In genomic region chr17:78322327-78322857, GRCh38 we compare ENCODE assay signal across 14 cellular contexts. TPM values are rescaled to one million over a fixed set of nuclear protein-coding genes. Genes with fewer than 3 reads are reported as not detected.
DNase-seq lines count a peak whose midpoint lies in the region; ATAC-seq and TF ChIP-seq lines count a peak whose summit lies in the region.
"Had no signal": no experiment of that assay in that cellular context is flagged by ENCODE, and none has a peak within 500 bp of the region (broad histone marks: within the 10 kb centered on the region; RNA-seq: fewer than 3 reads in every experiment).

No MANE protein-coding gene starts in this region.

- H3K4me3 ChIP-seq in right cardiac atrium (ENCODE audit: low read length), result no peak overlapping the region
- no peak overlapping the region for H3K4me3 ChIP-seq in psoas muscle
- no peak overlapping the region for H3K4me3 ChIP-seq in OCI-LY7 (ENCODE audit: low read depth, low read length, poor library complexity, severe bottlenecking)
- no peak overlapping the region for H3K4me3 ChIP-seq in dorsolateral prefrontal cortex

- 81% methylated on average over 9 of the region's 9 CpGs for WGBS in right cardiac atrium
- 74 to 83% (median 78%) methylated on average over 9 of the region's 9 CpGs for WGBS in psoas muscle, 3 donors

- no peaks in the 10 kb centered on the region for H4K20me1 ChIP-seq in OCI-LY7 (ENCODE audit: insufficient read depth, low read length)

- no peak overlapping the region for H3K4me2 ChIP-seq in OCI-LY7 (ENCODE audit: low read length)

- H3K27me3 ChIP-seq in right cardiac atrium (ENCODE audit: control insufficient read depth, insufficient read depth), result no peaks in the 10 kb centered on the region
- H3K27me3 ChIP-seq in psoas muscle (ENCODE audit: insufficient read depth in 3 of 3, low read length in 2 of 3), result no peaks in the 10 kb centered on the region
- no peaks in the 10 kb centered on the region for H3K27me3 ChIP-seq in dorsolateral prefrontal cortex

- intact Hi-C loops in right cardiac atrium (cut with DNase I) (no loop called here), psoas muscle (cut with DNase I) (no loop called here), OCI-LY7 (cut with micrococcal nuclease; ENCODE audit: unreplicated experiment) (no loop called here), dorsolateral prefrontal cortex (cut with DNase I) (no loop called here)

- POLR2A ChIA-PET in OCI-LY7 (lab: Charles Lee), result interaction anchor here (1.1 kb wide), 1 partner anchor 23 kb away, joined by 4 read pairs; no protein-coding TSS in a partner anchor

- CTCF ChIA-PET in OCI-LY7 (lab: Charles Lee; ENCODE audit: unreplicated experiment), result interaction anchor here (0.6 kb wide), 1 partner anchor 13 kb away, joined by 3 read pairs; no protein-coding TSS in a partner anchor

- H3K9me2 ChIP-seq in OCI-LY7 (ENCODE audit: insufficient read depth, low read length), result no peaks in the 10 kb centered on the region

- no peak for ATAC-seq in right cardiac atrium
- ATAC-seq in psoas muscle, result no peak

- peaks cover 6% of the 10 kb centered on the region for H3K4me1 ChIP-seq in right cardiac atrium (ENCODE audit: control insufficient read depth, insufficient read depth, low read length)
- peaks cover 11% of the 10 kb centered on the region for H3K4me1 ChIP-seq in psoas muscle
- H3K4me1 ChIP-seq in OCI-LY7 (ENCODE audit: insufficient read depth, low read length, poor library complexity, severe bottlenecking), result no peaks in the 10 kb centered on the region

- no TSS peak for BruUV-seq in OCI-LY7 (replicated peaks; lab: Mats Ljungman, UMichigan)

- peak overlapping the region; percentile 62 for H3K27ac ChIP-seq in right cardiac atrium (ENCODE audit: low read length)
- peak overlapping the region; percentile 54 for H3K27ac ChIP-seq in psoas muscle
- H3K27ac ChIP-seq in OCI-LY7 (ENCODE audit: low read depth, low read length, poor library complexity, severe bottlenecking), result no peak overlapping the region
- H3K27ac ChIP-seq in dorsolateral prefrontal cortex, result no peak overlapping the region

- no peaks in the 10 kb centered on the region for H3K9me3 ChIP-seq in right cardiac atrium (ENCODE audit: control insufficient read depth, low read length)
- H3K9me3 ChIP-seq in psoas muscle, result no peaks in the 10 kb centered on the region
- no peaks in the 10 kb centered on the region for H3K9me3 ChIP-seq in OCI-LY7 (ENCODE audit: low read length)

- no peak overlapping the region for H2AFZ ChIP-seq in OCI-LY7 (ENCODE audit: low read length)

- H3K36me3 ChIP-seq in psoas muscle (ENCODE audit: insufficient read depth in 1 of 2, low read depth in 1 of 2) (no peaks in the 10 kb centered on the region), OCI-LY7 (ENCODE audit: insufficient read depth, low read length) (no peaks in the 10 kb centered on the region)

- TF ChIP-seq CTCF in psoas muscle (IDR thresholded peaks at IDR 0.05) (no peak), OCI-LY7 (conservative IDR thresholded peaks at IDR 0.05; ENCODE audit: low read length) (no peak), dorsolateral prefrontal cortex (IDR thresholded peaks at IDR 0.05 in 54 of 56, conservative IDR thresholded peaks at IDR 0.05 in 2 of 56; ENCODE audit: low read depth in 1 of 56, partially characterized antibody in 56 of 56) (no peak)

- DNase-seq in A172 (ENCODE audit: low spot score) (peak; percentile 50), LHCN-M2 (ENCODE audit: low read depth) (peak; percentile 39), right cardiac atrium (no peak), psoas muscle (no peak), NCI-H1092 (lab: John Stamatoyannopoulos, UW) (no peak), OCI-LY7 (ENCODE audit: low spot score) (no peak), dorsolateral prefrontal cortex (no peak), dedifferentiated amniotic fluid mesenchymal stem cell (ENCODE audit: extremely low spot score) (no peak)
- DNase-seq: activated naive CD4-positive, alpha-beta T cell; DMS53; KG1; NCI-H187 treated with DMSO at 0.1 percent for 48 hours; NCI-H69; SHP77 had no signal

- no peaks in the 10 kb centered on the region for H3K79me2 ChIP-seq in OCI-LY7 (ENCODE audit: insufficient read depth, low read depth, low read length)

RNA-seq across cellular contexts. Expression of gene SOCS3, which starts 37.5 kb away (rescaled TPM):
- 51.0 and 60.2 TPM in 2 replicates for total RNA-seq in A172 (2014; rRNA removed; shearing (Covaris generic))
- total RNA-seq in LHCN-M2 (2014; rRNA removed) (29.3 and 32.8 TPM in 2 replicates), right cardiac atrium (10 to 100 TPM in 3 of 4 donors, 1 to 10 TPM in 1; 6.6 to 51.2 (median 11.6) TPM), psoas muscle (10 to 100 TPM in 3 of 4 donors, 1 to 10 TPM in 1; 8.5 to 43.5 (median 23.6) TPM), OCI-LY7 (2022) (not detected in 2 replicates), dorsolateral prefrontal cortex (100 to 1,000 TPM in 6 of 120 experiments, 10 to 100 TPM in 80, 1 to 10 TPM in 34; 1.7 to 175 (median 17.1) TPM)
- 7.4 TPM for polyA plus RNA-seq in LHCN-M2 (2012)
- polyA plus RNA-seq in right cardiac atrium (52.6 TPM), psoas muscle (10 to 100 TPM in 1 of 3 donors, 1 to 10 TPM in 2; 5.3 to 24.4 (median 7.5) TPM)
- total RNA-seq in OCI-LY7 (2014; rRNA removed; shearing (Covaris generic)), result not detected in 2 replicates

RNA-seq across cellular contexts. Expression of gene PGS1, which starts 56.1 kb away (rescaled TPM):
- total RNA-seq in A172 (2014; rRNA removed; shearing (Covaris generic)), result 25.6 and 40.1 TPM in 2 replicates
- 31.9 and 35.0 TPM in 2 replicates for total RNA-seq in LHCN-M2 (2014; rRNA removed)
- polyA plus RNA-seq in LHCN-M2 (2012), result 16.3 TPM
- 10 to 100 TPM; 20.2 to 22.2 (median 20.8) TPM for total RNA-seq in right cardiac atrium
- 13.9 TPM for polyA plus RNA-seq in right cardiac atrium
- 10 to 100 TPM; 15.0 to 24.2 (median 20.3) TPM for total RNA-seq in psoas muscle
- polyA plus RNA-seq in psoas muscle, result 10 to 100 TPM; 10.2 to 16.3 (median 15.5) TPM
- total RNA-seq in OCI-LY7 (2014; rRNA removed; shearing (Covaris generic)), result 59.6 and 67.3 TPM in 2 replicates
- total RNA-seq in OCI-LY7 (2022), result 61.3 and 68.2 TPM in 2 replicates
- total RNA-seq in dorsolateral prefrontal cortex, result 10 to 100 TPM; 40.3 to 89.2 (median 57.6) TPM

Comparison
In these comparisons a context has a peak if more than half of its experiments do, and no peak if none do; other contexts are left out.
1. DNase-seq: peak in A172 (single experiment) and LHCN-M2 (single experiment); none in right cardiac atrium (0 of 3), psoas muscle (0 of 2), NCI-H1092 (single experiment), OCI-LY7 (single experiment), dorsolateral prefrontal cortex (0 of 10) and dedifferentiated amniotic fluid mesenchymal stem cell (single experiment).
2. H3K27ac ChIP-seq: peak in right cardiac atrium (single experiment) and psoas muscle (single experiment); none in OCI-LY7 (single experiment) and dorsolateral prefrontal cortex (0 of 59).